In genomic region chr15:77577350-77577749, GRCh38 we compare ENCODE assay signal across 16 cellular contexts. TPM values are rescaled to one million over a fixed set of nuclear protein-coding genes. Genes with fewer than 3 reads are reported as not detected.
DNase-seq lines count a peak whose midpoint lies in the region; ATAC-seq and TF ChIP-seq lines count a peak whose summit lies in the region.
"Had no signal": no experiment of that assay in that cellular context is flagged by ENCODE, and none has a peak within 500 bp of the region (broad histone marks: within the 10 kb centered on the region; RNA-seq: fewer than 3 reads in every experiment).

No MANE protein-coding gene starts in this region.

- peak overlapping the region; percentile 70 for H3K27ac Mint-ChIP-seq in nephron progenitor cell
- H3K27ac Mint-ChIP-seq: activated naive CD4-positive, alpha-beta T cell treated with anti-CD3 and anti-CD28 coated beads, Interleukin-2, amount 50 U/mL, for 24 hours had no signal

- H3K4me1 Mint-ChIP-seq in nephron progenitor cell: peaks cover 66% of the 10 kb centered on the region
- H3K4me1 Mint-ChIP-seq: activated naive CD4-positive, alpha-beta T cell treated with anti-CD3 and anti-CD28 coated beads, Interleukin-2, amount 50 U/mL, for 24 hours had no signal

- H3K4me3 ChIP-seq in dorsolateral prefrontal cortex: no peak overlapping the region
- H3K4me3 ChIP-seq: hepatocyte, left ventricle myocardium inferior, skin epidermis had no signal

- H3K9me3 Mint-ChIP-seq in nephron progenitor cell: no peaks in the 10 kb centered on the region
- H3K9me3 Mint-ChIP-seq: activated naive CD4-positive, alpha-beta T cell treated with anti-CD3 and anti-CD28 coated beads, Interleukin-2, amount 50 U/mL, for 24 hours had no signal

- ATAC-seq in HG02763 (IDR thresholded peaks at IDR 0.05; ENCODE audit: unreplicated experiment): no peak
- ATAC-seq: activated CD4-positive, CD25-positive, alpha-beta regulatory T cell treated with anti-CD3 and anti-CD28 coated beads, Interleukin-2, amount 50 U/mL, for 24 hours had no signal

- DNase-seq in Ammon's horn (ENCODE audit: low spot score): peak; percentile 86
- peak; percentile 25 for DNase-seq in NCI-H82 treated with DMSO at 0.1 percent for 48 hours (lab: John Stamatoyannopoulos, UW; ENCODE audit: unreplicated experiment)
- DNase-seq in dorsolateral prefrontal cortex: peak; percentile 34 to 85 (median 78)
- no peak for DNase-seq in nephron progenitor cell
- DNase-seq in GM19238 (ENCODE audit: insufficient read length, low spot score): no peak
- DNase-seq in NCI-H1417 (lab: John Stamatoyannopoulos, UW): no peak
- DNase-seq in UCSD-AML1 (lab: John Stamatoyannopoulos, UW; ENCODE audit: unreplicated experiment): no peak
- DNase-seq: DMS79, left ventricle myocardium inferior, MV-4-11, SW 1271 had no signal

- H3K27ac ChIP-seq in dorsolateral prefrontal cortex: peak overlapping the region; percentile 18 to 91 (median 81)
- H3K27ac ChIP-seq: hepatocyte, left ventricle myocardium inferior, skin epidermis had no signal

- H3K27me3 Mint-ChIP-seq in nephron progenitor cell (ENCODE audit: low read depth, poor library complexity): no peaks in the 10 kb centered on the region
- H3K27me3 Mint-ChIP-seq: activated naive CD4-positive, alpha-beta T cell treated with anti-CD3 and anti-CD28 coated beads, Interleukin-2, amount 50 U/mL, for 24 hours had no signal

- H3K27me3 ChIP-seq in dorsolateral prefrontal cortex: no peaks in the 10 kb centered on the region
- H3K27me3 ChIP-seq: hepatocyte had no signal

- TF ChIP-seq CTCF in dorsolateral prefrontal cortex (IDR thresholded peaks at IDR 0.05 in 54 of 56, conservative IDR thresholded peaks at IDR 0.05 in 2 of 56; ENCODE audit: low read depth in 1 of 56, partially characterized antibody in 56 of 56) (peak in 39 of 56 donors; percentile 9 to 62 (median 33)), nephron progenitor cell (IDR thresholded peaks at IDR 0.05) (no peak)

- no peak overlapping the region for H3K4me3 Mint-ChIP-seq in nephron progenitor cell
- H3K4me3 Mint-ChIP-seq: activated naive CD4-positive, alpha-beta T cell treated with anti-CD3 and anti-CD28 coated beads, Interleukin-2, amount 50 U/mL, for 24 hours had no signal

- intact Hi-C loops in dorsolateral prefrontal cortex (cut with DNase I): loop anchor here in 1 of 2 donors (1.0 kb wide), 1 partner anchor 56 kb away; no protein-coding TSS in a partner anchor

- no peaks in the 10 kb centered on the region for H3K36me3 Mint-ChIP-seq in nephron progenitor cell (ENCODE audit: low read depth)
- H3K36me3 Mint-ChIP-seq: activated naive CD4-positive, alpha-beta T cell treated with anti-CD3 and anti-CD28 coated beads, Interleukin-2, amount 50 U/mL, for 24 hours had no signal

RNA-seq across cellular contexts. Expression of gene LINGO1, which starts 55.4 kb away (rescaled TPM):
- 100 to 1,000 TPM in 114 of 120 experiments, 10 to 100 TPM in 6; 54.7 to 233 (median 155) TPM for total RNA-seq in dorsolateral prefrontal cortex

Comparison
In these comparisons a context has a peak if more than half of its experiments do, and no peak if none do; other contexts are left out.
1. DNase-seq: peak in Ammon's horn (single experiment), NCI-H82 treated with DMSO at 0.1 percent for 48 hours (single experiment) and dorsolateral prefrontal cortex (10 of 10); none in nephron progenitor cell (single experiment), GM19238 (single experiment), NCI-H1417 (0 of 3) and UCSD-AML1 (single experiment).